ENCODE assay signal across 15 cellular contexts in the genomic region with DNA sequence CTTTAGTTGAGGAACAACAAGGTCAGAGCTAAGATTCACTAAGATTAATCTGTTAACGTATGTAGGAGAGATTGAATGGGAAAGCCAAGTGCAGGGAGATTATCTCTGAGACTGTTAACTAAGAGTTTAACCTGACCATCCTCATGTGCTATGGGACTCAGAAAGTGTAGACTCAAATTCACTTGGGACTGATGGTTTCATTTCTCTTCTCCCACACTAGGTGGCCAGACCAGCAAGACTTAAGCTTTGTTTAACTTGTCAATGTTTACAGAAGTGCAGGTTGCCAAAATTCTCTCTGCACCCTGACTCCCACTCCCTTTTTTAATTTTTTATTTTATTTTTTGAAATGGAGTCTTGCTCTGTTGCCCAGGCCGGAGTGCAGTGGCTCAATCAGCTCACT. TPM values are rescaled to one million over a fixed set of nuclear protein-coding genes. Genes with fewer than 3 reads are reported as not detected.
DNase-seq lines count a peak whose midpoint lies in the region; ATAC-seq, FAIRE-seq and TF ChIP-seq lines count a peak whose summit lies in the region.
"Had no signal": no experiment of that assay in that cellular context is flagged by ENCODE, and none has a peak within 500 bp of the region (broad histone marks: within the 10 kb centered on the region; RNA-seq: fewer than 3 reads in every experiment).

No MANE protein-coding gene starts in this region.

- no peak overlapping the region for H3K9ac ChIP-seq in K562 (ENCODE audit: insufficient read depth in 1 of 2, low read depth in 2 of 2, low read length in 2 of 2)

- peak; percentile 73 for FAIRE-seq in K562 (lab: Jason Lieb, UNC)

- DNase-seq in NCI-H82 (lab: John Stamatoyannopoulos, UW) (peak; percentile 18), NCI-H82 treated with DMSO at 0.1 percent for 48 hours (lab: John Stamatoyannopoulos, UW; ENCODE audit: unreplicated experiment) (no peak), M059J (ENCODE audit: low read depth) (peak; percentile 10), K562 (ENCODE audit: extremely low read depth in 1 of 4, low spot score in 3 of 4) (peak in 1 of 4 experiments; percentile 21), osteocyte (ENCODE audit: extremely low spot score, unreplicated experiment) (no peak), erythroblast (lab: John Stamatoyannopoulos, UW) (no peak), iPS-NIHi7 (ENCODE audit: extremely low spot score) (no peak)
- DNase-seq: activated CD4-positive, alpha-beta T cell treated with anti-CD3 and anti-CD28 coated beads for 36 hours; kidney glomerular epithelial cell; NCI-H2171; stimulated activated naive CD8-positive, alpha-beta T cell treated with anti-CD3 and anti-CD28 coated beads, Interleukin-15, Interleukin-2, amounts not matched to agents 100 U/mL and 50 U/mL, for 24 hours had no signal

- WGBS in K562 (ENCODE audit: insufficient coverage, low coverage, missing lambda C conversion rate): 0% methylated on average over 2 of the region's 2 CpGs

- TF ChIP-seq EP300 in K562 (IDR thresholded peaks at IDR 0.05; ENCODE audit: low read length): no peak

- H3K4me1 ChIP-seq in K562 (replicated peaks in 1 of 2; ENCODE audit: control insufficient read depth in 2 of 2, insufficient read depth in 2 of 2, low read length in 2 of 2): no peaks in the 10 kb centered on the region

- intact Hi-C loops in K562 (cut with micrococcal nuclease): no loop called here

- H3K27me3 ChIP-seq in K562 (ENCODE audit: control insufficient read depth in 2 of 2, insufficient read depth in 2 of 2, low read length in 2 of 2): peaks cover 10 to 28% of the 10 kb centered on the region in 2 experiments

- H3K4me3 Mint-ChIP-seq in osteocyte (ENCODE audit: unreplicated experiment): no peak overlapping the region
- H3K4me3 Mint-ChIP-seq: activated CD4-positive, alpha-beta T cell treated with anti-CD3 and anti-CD28 coated beads for 36 hours had no signal

- no peaks in the 10 kb centered on the region for H3K9me1 ChIP-seq in K562 (ENCODE audit: control insufficient read depth, insufficient read depth, low read length)

- BruUV-seq in K562 (replicated peaks; lab: Mats Ljungman, UMichigan): no TSS peak

- H4K20me1 ChIP-seq in K562 (replicated peaks; ENCODE audit: control insufficient read depth, insufficient read depth, low read length): no peaks in the 10 kb centered on the region

- H3K4me3 ChIP-seq in K562: no peak overlapping the region

- no peaks in the 10 kb centered on the region for H3K9me3 Mint-ChIP-seq in osteocyte (ENCODE audit: unreplicated experiment)
- H3K9me3 Mint-ChIP-seq: activated T-helper 2 cell treated with anti-CD3 and anti-CD28 coated beads, Interferon-gamma antibody, Interleukin-2, Interleukin-4, amounts not matched to agents 10 μg/mL and 5 μg/mL and 100 μg/mL, durations not matched to agents 14 hours and 24 hours and 36 hours had no signal

- H3K4me1 Mint-ChIP-seq in osteocyte (ENCODE audit: unreplicated experiment): no peaks in the 10 kb centered on the region

- no peaks in the 10 kb centered on the region for H3K36me3 Mint-ChIP-seq in osteocyte (ENCODE audit: unreplicated experiment)

- in situ Hi-C loops in K562 (cut with MboI): no loop called here

- TF ChIP-seq POLR2A in K562 (conservative IDR thresholded peaks at IDR 0.05): no peak
- no peak for TF ChIP-seq POLR2A in erythroblast (IDR thresholded peaks at IDR 0.05; ENCODE audit: low read length)

- no peak overlapping the region for H2AFZ ChIP-seq in K562 (ENCODE audit: low read depth, low read length)

- H3K79me2 ChIP-seq in K562 (ENCODE audit: control insufficient read depth, insufficient read depth, low read length): no peaks in the 10 kb centered on the region

- no peak overlapping the region for H3K27ac ChIP-seq in K562 (ENCODE audit: extremely low read depth, low read depth, low read length)

- no peak for TF ChIP-seq RAD21 in K562 (CRISPR knock-in tag; conservative IDR thresholded peaks at IDR 0.05 in 1 of 2, IDR thresholded peaks at IDR 0.05 in 1 of 2)

- CTCF ChIA-PET in K562 (lab: Yijun Ruan, JAX; ENCODE audit: low intra/inter-chr PET ratio): no interaction called here

- peak; percentile 7 to 28 (median 9); a peak in 1 of 6 replicates for TF ChIP-seq CTCF in K562 (IDR thresholded peaks at IDR 0.05 in 2 of 3, conservative IDR thresholded peaks at IDR 0.05 in 1 of 3; ENCODE audit: insufficient read depth in 2 of 3, low read depth in 1 of 3, low read length in 3 of 3)
- peak; percentile 22 for TF ChIP-seq CTCF in osteocyte (IDR thresholded peaks at IDR 0.05)

- no peak overlapping the region for H3K4me2 ChIP-seq in K562 (ENCODE audit: insufficient read depth, low read length)

- H3K27me3 Mint-ChIP-seq in osteocyte (ENCODE audit: unreplicated experiment): peaks cover 51% of the 10 kb centered on the region

- ATAC-seq in K562 (peak; percentile 75), GM18868 (IDR thresholded peaks at IDR 0.05; ENCODE audit: unreplicated experiment) (no peak)
- ATAC-seq: activated CD4-positive, alpha-beta T cell treated with anti-CD3 and anti-CD28 coated beads for 36 hours; stimulated activated naive CD8-positive, alpha-beta T cell treated with anti-CD3 and anti-CD28 coated beads, Interleukin-15, Interleukin-2, amounts not matched to agents 100 U/mL and 50 U/mL, for 24 hours had no signal

- POLR2A ChIA-PET in K562 (lab: Yijun Ruan, JAX): interaction anchor here (1.0 to 2.4 kb wide), 2 partner anchors 9 to 16 kb away, joined by 4 to 8 read pairs; no protein-coding TSS in a partner anchor

- H3K9me3 ChIP-seq in K562 (replicated peaks; ENCODE audit: control insufficient read depth, insufficient read depth, low read depth, low read length): no peaks in the 10 kb centered on the region

- no peaks in the 10 kb centered on the region for H3K36me3 ChIP-seq in K562 (ENCODE audit: control insufficient read depth, insufficient read depth, low read length)

- H3K27ac Mint-ChIP-seq in osteocyte (ENCODE audit: unreplicated experiment): no peak overlapping the region
- H3K27ac Mint-ChIP-seq: activated CD4-positive, alpha-beta T cell treated with anti-CD3 and anti-CD28 coated beads for 36 hours; activated T-helper 2 cell treated with anti-CD3 and anti-CD28 coated beads, Interferon-gamma antibody, Interleukin-2, Interleukin-4, amounts not matched to agents 10 μg/mL and 5 μg/mL and 100 μg/mL, durations not matched to agents 14 hours and 24 hours and 36 hours had no signal

TF ChIP-seq in K562, 482 proteins besides CTCF, POLR2A, EP300 and RAD21 (continues in another document):
- no peak for TF ChIP-seq NFE2 (IDR thresholded peaks at IDR 0.05; ENCODE audit: low read depth)

RNA-seq across cellular contexts. Expression of gene HEXA, which starts 6.3 kb away (rescaled TPM):
- total RNA-seq in M059J (2014; rRNA removed; shearing (Covaris generic)): 114 and 116 TPM in 2 replicates
- total RNA-seq in K562 (2011; cell fraction: chromatin; rRNA removed; ENCODE audit: low replicate concordance): 137 and 211 TPM in 2 replicates
- 192 and 220 TPM in 2 replicates for total RNA-seq in K562 (2011; cell fraction: nucleolus; rRNA removed)
- 181 and 186 TPM in 2 replicates for total RNA-seq in K562 (2011; cell fraction: nucleoplasm; rRNA removed)
- total RNA-seq in K562 (2014; rRNA removed) (47.1 and 48.2 TPM in 2 replicates), K562 (2014; rRNA removed; fragmentation: Illumina TruSeq; extraction: Trizol) (57.4 and 58.3 TPM in 2 replicates), K562 (2015; rRNA removed; fragmentation: Illumina TruSeq; extraction: Trizol) (84.4 and 85.9 TPM in 2 replicates), K562 (2021) (81.9 and 82.1 TPM in 2 replicates), osteocyte (280 TPM in 2 replicates)
- polyA plus RNA-seq in K562 (2011; rRNA removed) (134 and 136 TPM in 2 replicates), K562 (2014; fragmentation: Illumina TruSeq; extraction: Trizol) (68.9 and 70.0 TPM in 2 replicates), K562 (2014; fragmentation: Nextera tagmentation; extraction: Ambion mirVana) (10 to 100 TPM; 22.2 to 64.3 TPM), K562 (2014; rRNA removed) (72.9 and 90.3 TPM in 2 replicates)
- polyA plus RNA-seq in K562 (2011; cell fraction: cytosol; rRNA removed): 112 and 135 TPM in 2 replicates
- 225 and 242 TPM in 2 replicates for polyA plus RNA-seq in K562 (2011; cell fraction: nucleus; rRNA removed)
- polyA plus RNA-seq in K562 (2012): 67.4 and 141 TPM in 2 replicates
- 51.3 and 57.7 TPM in 2 replicates for polyA minus RNA-seq in K562 (2011; rRNA and poly(A)+ RNA removed)
- 41.3 and 44.2 TPM in 2 replicates for polyA minus RNA-seq in K562 (2011; cell fraction: cytosol; rRNA and poly(A)+ RNA removed)
- polyA minus RNA-seq in K562 (2011; cell fraction: nucleus; rRNA and poly(A)+ RNA removed): 33.4 and 36.8 TPM in 2 replicates

RNA-seq across cellular contexts. Expression of gene TMEM202, which starts 16.0 kb away (rescaled TPM):
- total RNA-seq in M059J (2014; rRNA removed; shearing (Covaris generic)): not detected in 2 replicates
- total RNA-seq in K562 (2011; cell fraction: chromatin; rRNA removed; ENCODE audit: low replicate concordance): not detected in 2 replicates
- not detected in 2 replicates for total RNA-seq in K562 (2011; cell fraction: nucleolus; rRNA removed)
- total RNA-seq in K562 (2011; cell fraction: nucleoplasm; rRNA removed): not detected in 2 replicates
- total RNA-seq in K562 (2014; rRNA removed) (not detected in 2 replicates), K562 (2014; rRNA removed; fragmentation: Illumina TruSeq; extraction: Trizol) (not detected in 2 replicates), K562 (2015; rRNA removed; fragmentation: Illumina TruSeq; extraction: Trizol) (not detected in 2 replicates), K562 (2021) (not detected in 2 replicates), osteocyte (not detected in 2 replicates)
- polyA plus RNA-seq in K562 (2011; rRNA removed) (not detected in 2 replicates), K562 (2014; fragmentation: Illumina TruSeq; extraction: Trizol) (not detected in 2 replicates), K562 (2014; fragmentation: Nextera tagmentation; extraction: Ambion mirVana) (not detected), K562 (2014; rRNA removed) (not detected in 2 replicates)
- polyA plus RNA-seq in K562 (2011; cell fraction: cytosol; rRNA removed): not detected in 2 replicates
- not detected in 2 replicates for polyA plus RNA-seq in K562 (2011; cell fraction: nucleus; rRNA removed)
- polyA plus RNA-seq in K562 (2012): not detected in 2 replicates
- not detected in 2 replicates for polyA minus RNA-seq in K562 (2011; rRNA and poly(A)+ RNA removed)
- not detected in 2 replicates for polyA minus RNA-seq in K562 (2011; cell fraction: cytosol; rRNA and poly(A)+ RNA removed)
- polyA minus RNA-seq in K562 (2011; cell fraction: nucleus; rRNA and poly(A)+ RNA removed): not detected in 2 replicates
- total RNA-seq: activated CD4-positive, alpha-beta T cell treated with anti-CD3 and anti-CD28 coated beads for 36 hours; activated T-helper 2 cell treated with anti-CD3 and anti-CD28 coated beads, Interferon-gamma antibody, Interleukin-2, Interleukin-4, amounts not matched to agents 10 μg/mL and 5 μg/mL and 100 μg/mL, durations not matched to agents 14 hours and 24 hours and 36 hours; cardiac septum; fibroblast of lung had no signal
- polyA plus RNA-seq: fibroblast of lung had no signal

Comparison
In these comparisons a context has a peak if more than half of its experiments do, and no peak if none do; other contexts are left out.
1. DNase-seq: peak in NCI-H82 (single experiment) and M059J (single experiment); none in NCI-H82 treated with DMSO at 0.1 percent for 48 hours (single experiment), osteocyte (single experiment), erythroblast (0 of 2) and iPS-NIHi7 (single experiment).